In the genomic region with DNA sequence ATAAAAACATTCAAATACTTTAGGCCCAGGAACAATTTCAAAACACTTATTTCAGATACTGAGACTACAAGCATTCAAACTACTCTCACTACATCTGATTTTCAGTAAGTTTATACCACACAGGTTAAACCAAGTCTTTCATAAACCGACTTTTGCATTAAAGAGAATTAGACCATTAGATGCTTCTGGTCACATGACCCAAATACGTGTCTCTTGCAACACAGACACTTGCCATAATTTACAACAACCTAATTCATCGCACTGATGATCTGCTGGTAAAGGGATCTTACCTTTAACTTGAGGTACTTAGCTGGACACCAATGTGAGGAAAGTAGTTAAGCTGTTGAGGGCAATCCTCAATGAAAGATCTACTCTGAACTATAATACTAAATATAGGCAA, we compare ENCODE assay signal across 8 cellular contexts. TPM values are rescaled to one million over a fixed set of nuclear protein-coding genes. Genes with fewer than 3 reads are reported as not detected.
DNase-seq lines count a peak whose midpoint lies in the region; ATAC-seq, FAIRE-seq and TF ChIP-seq lines count a peak whose summit lies in the region.

No MANE protein-coding gene starts in this region.

- H3K36me3 ChIP-seq in keratinocyte (ENCODE audit: control insufficient read depth in 2 of 2, extremely low read depth in 1 of 2, insufficient read depth in 2 of 2, low read length in 2 of 2) (peaks cover 35 to 52% of the 10 kb centered on the region in 2 experiments), thymus (ENCODE audit: control insufficient read depth, insufficient read depth) (peaks cover 33% of the 10 kb centered on the region)

- H3K4me3 ChIP-seq in keratinocyte (ENCODE audit: control insufficient read depth in 2 of 3, extremely low read depth in 1 of 3, insufficient read depth in 2 of 3, low read depth in 1 of 3, low read length in 3 of 3): peak overlapping the region; percentile 69 to 90 (median 75)
- H3K4me3 ChIP-seq in thymus (ENCODE audit: low read length): peak overlapping the region; percentile 95

- no peak for TF ChIP-seq CTCF in keratinocyte (optimal IDR thresholded peaks at IDR 0.05 in 1 of 3, IDR thresholded peaks at IDR 0.05 in 1 of 3, conservative IDR thresholded peaks at IDR 0.05 in 1 of 3; ENCODE audit: extremely low read depth in 1 of 3, insufficient read depth in 2 of 3, low read length in 3 of 3)

- H3K4me1 Mint-ChIP-seq in activated T-cell treated with anti-CD3 and anti-CD28 coated beads, Interleukin-2, amount 50 U/mL, for 4 hours (ENCODE audit: low read depth): peaks cover 66% of the 10 kb centered on the region

- no peak overlapping the region for H2AFZ ChIP-seq in keratinocyte (ENCODE audit: control insufficient read depth, low read length)

- no peaks in the 10 kb centered on the region for H3K9me3 Mint-ChIP-seq in activated T-cell treated with anti-CD3 and anti-CD28 coated beads, Interleukin-2, amount 50 U/mL, for 4 hours
- no peaks in the 10 kb centered on the region for H3K9me3 Mint-ChIP-seq in activated naive CD4-positive, alpha-beta T cell treated with anti-CD3 and anti-CD28 coated beads, Interleukin-2, amount 50 U/mL, for 72 hours

- H4K20me1 ChIP-seq in keratinocyte (ENCODE audit: control insufficient read depth, extremely low read depth, insufficient read depth, low read length): peaks cover 55% of the 10 kb centered on the region

- peak overlapping the region; percentile 78 for H3K9ac ChIP-seq in keratinocyte (ENCODE audit: control insufficient read depth, extremely low read depth, insufficient read depth, low read length)

- dilution Hi-C loops in keratinocyte (cut with MboI; ENCODE audit: extremely low pct_ligation_motif_present, low sequenced_read_pairs): no loop called here

- peak overlapping the region; percentile 99 to 100 for H3K27ac Mint-ChIP-seq in activated naive CD4-positive, alpha-beta T cell treated with anti-CD3 and anti-CD28 coated beads, Interleukin-2, amount 50 U/mL, for 72 hours

- H3K79me2 ChIP-seq in keratinocyte (ENCODE audit: control insufficient read depth, insufficient read depth, low read length): peaks cover 66% of the 10 kb centered on the region

- H3K4me1 ChIP-seq in keratinocyte (ENCODE audit: control insufficient read depth, extremely low read depth, insufficient read depth, low read length) (peaks cover 33% of the 10 kb centered on the region), thymus (ENCODE audit: control insufficient read depth, insufficient read depth, low read length) (peaks cover 12% of the 10 kb centered on the region)

- no peak for DNase-seq in activated T-cell treated with anti-CD3 and anti-CD28 coated beads, Interleukin-2, amount 50 U/mL, for 4 hours
- no peak for DNase-seq in activated T-cell treated with anti-CD3 and anti-CD28 coated beads, Interleukin-2, amount 50 U/mL, for 48 hours
- DNase-seq in activated naive CD4-positive, alpha-beta T cell treated with anti-CD3 and anti-CD28 coated beads, Interleukin-2, amount 50 U/mL, for 72 hours (ENCODE audit: low spot score in 2 of 2): no peak
- DNase-seq in keratinocyte (ENCODE audit: low read depth, low spot score): no peak
- DNase-seq in stimulated activated CD4-positive, alpha-beta T cell treated with anti-CD3 and anti-CD28 coated beads, Interleukin-1b, Interleukin-23, amount 100 ng/mL, for 48 hours: no peak
- DNase-seq in NCI-H2029 (lab: John Stamatoyannopoulos, UW): no peak

- H3K27ac ChIP-seq in keratinocyte (ENCODE audit: control insufficient read depth, insufficient read depth, low read length) (peak overlapping the region; percentile 55), thymus (ENCODE audit: low read depth) (no peak overlapping the region)

- ATAC-seq in activated T-cell treated with anti-CD3 and anti-CD28 coated beads, Interleukin-2, amount 50 U/mL, for 4 hours: no peak
- ATAC-seq in activated naive CD4-positive, alpha-beta T cell treated with anti-CD3 and anti-CD28 coated beads, Interleukin-2, amount 50 U/mL, for 72 hours: no peak
- ATAC-seq in HG02623 (IDR thresholded peaks at IDR 0.05; ENCODE audit: unreplicated experiment): no peak

- FAIRE-seq in keratinocyte (lab: Jason Lieb, UNC): no peak

- peaks cover 65% of the 10 kb centered on the region for H3K36me3 Mint-ChIP-seq in activated T-cell treated with anti-CD3 and anti-CD28 coated beads, Interleukin-2, amount 50 U/mL, for 4 hours (ENCODE audit: insufficient read depth)
- peaks cover 80 to 91% of the 10 kb centered on the region in 2 donors for H3K36me3 Mint-ChIP-seq in activated naive CD4-positive, alpha-beta T cell treated with anti-CD3 and anti-CD28 coated beads, Interleukin-2, amount 50 U/mL, for 72 hours

- H3K4me3 Mint-ChIP-seq in activated T-cell treated with anti-CD3 and anti-CD28 coated beads, Interleukin-2, amount 50 U/mL, for 4 hours: peak overlapping the region; percentile 98

- WGBS in thymus: 7% methylated on average over 3 of the region's 3 CpGs

- H3K9me3 ChIP-seq in keratinocyte (ENCODE audit: control insufficient read depth, low read depth, low read length) (no peaks in the 10 kb centered on the region), thymus (ENCODE audit: control insufficient read depth) (no peaks in the 10 kb centered on the region)

- H3K27me3 ChIP-seq in keratinocyte (ENCODE audit: control insufficient read depth, extremely low read depth, insufficient read depth, low read length) (no peaks in the 10 kb centered on the region), thymus (ENCODE audit: control insufficient read depth, insufficient read depth) (no peaks in the 10 kb centered on the region)

- no peaks in the 10 kb centered on the region for H3K9me1 ChIP-seq in keratinocyte (ENCODE audit: control insufficient read depth, extremely low read depth, insufficient read depth, low read length)

- H3K27me3 Mint-ChIP-seq in activated T-cell treated with anti-CD3 and anti-CD28 coated beads, Interleukin-2, amount 50 U/mL, for 4 hours (ENCODE audit: low read depth): no peaks in the 10 kb centered on the region

- H3K4me2 ChIP-seq in keratinocyte (ENCODE audit: control insufficient read depth, extremely low read depth, insufficient read depth, low read depth, low read length): peak overlapping the region; percentile 91

RNA-seq across cellular contexts. Expression of a gene that starts 3.2 kb away (rescaled TPM):
- total RNA-seq in activated T-cell treated with anti-CD3 and anti-CD28 coated beads, Interleukin-2, amount 50 U/mL, for 4 hours: 1,000 to 10,000 TPM; 1,008 to 1,029 (median 1,012) TPM
- total RNA-seq in activated naive CD4-positive, alpha-beta T cell treated with anti-CD3 and anti-CD28 coated beads, Interleukin-2, amount 50 U/mL, for 72 hours: 100 to 1,000 TPM; 925 to 947 TPM
- polyA plus RNA-seq in keratinocyte (201 to 431 TPM (median 222 TPM) in 3 replicates), thymus (582 TPM)
- polyA plus RNA-seq in keratinocyte (2011; ENCODE audit: low read depth): 945 TPM
- polyA plus RNA-seq in keratinocyte (2011; cell fraction: cytosol; rRNA removed): 94.9 and 105 TPM in 2 replicates
- 457 and 725 TPM in 2 replicates for polyA plus RNA-seq in keratinocyte (2011; cell fraction: nucleus; rRNA removed)
- 245 and 327 TPM in 2 replicates for polyA plus RNA-seq in keratinocyte (2012; ENCODE audit: low replicate concordance)
- 82.1 to 360 TPM (median 118 TPM) in 3 replicates for polyA minus RNA-seq in keratinocyte
- 161 TPM for polyA minus RNA-seq in keratinocyte (2011; cell fraction: cytosol; rRNA and poly(A)+ RNA removed)
- polyA minus RNA-seq in keratinocyte (2011; cell fraction: nucleus; rRNA and poly(A)+ RNA removed): 524 and 619 TPM in 2 replicates
